21 cellular contexts compared by ENCODE assay signal in the genomic region with DNA sequence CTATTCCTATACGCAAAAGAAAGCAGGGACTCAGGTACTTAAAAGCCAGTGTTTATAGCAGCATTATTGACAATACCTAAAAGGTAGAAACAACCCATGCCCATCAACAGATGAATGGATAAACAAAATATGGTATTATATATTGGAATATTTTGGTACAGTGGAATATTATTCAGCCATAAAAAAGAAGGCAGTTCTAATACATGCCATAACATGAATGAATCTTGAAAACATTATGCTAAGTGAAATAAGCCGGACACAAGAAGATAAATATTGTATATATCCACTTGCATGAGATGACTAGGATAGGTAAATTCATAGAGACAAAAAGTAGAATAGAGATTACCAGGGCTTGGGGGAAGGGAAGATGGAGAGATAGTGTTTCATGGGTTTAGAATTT. TPM values are rescaled to one million over a fixed set of nuclear protein-coding genes. Genes with fewer than 3 reads are reported as not detected.
DNase-seq lines count a peak whose midpoint lies in the region; ATAC-seq, FAIRE-seq and TF ChIP-seq lines count a peak whose summit lies in the region.
"Had no signal": no experiment of that assay in that cellular context is flagged by ENCODE, and none has a peak within 500 bp of the region (broad histone marks: within the 10 kb centered on the region; RNA-seq: fewer than 3 reads in every experiment).

No MANE protein-coding gene starts in this region.

- H3K27ac Mint-ChIP-seq in activated naive CD4-positive, alpha-beta T cell treated with anti-CD3 and anti-CD28 coated beads, Interleukin-2, amount 50 U/mL, for 24 hours, result peak overlapping the region; percentile 76
- H3K27ac Mint-ChIP-seq: B cell; CD4-positive, CD25-positive, alpha-beta regulatory T cell; CD8-positive, alpha-beta T cell; HFFc6 had no signal

- 71% methylated on average over 2 of the region's 2 CpGs for WGBS in K562 (ENCODE audit: insufficient coverage, low coverage, missing lambda C conversion rate)

- peaks cover 48% of the 10 kb centered on the region for H3K4me1 Mint-ChIP-seq in activated naive CD4-positive, alpha-beta T cell treated with anti-CD3 and anti-CD28 coated beads, Interleukin-2, amount 50 U/mL, for 24 hours
- H3K4me1 Mint-ChIP-seq: B cell had no signal

- H3K27me3 ChIP-seq in K562 (ENCODE audit: control insufficient read depth in 2 of 2, insufficient read depth in 2 of 2, low read length in 2 of 2), result no peaks in the 10 kb centered on the region
- H3K27me3 ChIP-seq: BLaER1 had no signal

- POLR2A ChIA-PET in HEK293 (lab: Yijun Ruan, JAX) (no interaction called here), K562 (lab: Yijun Ruan, JAX) (interaction anchor here (1.2 kb wide), 1 partner anchor 10 kb away, joined by 3 read pairs; no protein-coding TSS in a partner anchor)

- no peak for DNase-seq in activated naive CD4-positive, alpha-beta T cell treated with Interleukin-2 at 50 U/mL for 16 hours
- no peak for DNase-seq in K562 (ENCODE audit: extremely low read depth in 1 of 4, low spot score in 3 of 4)
- no peak for DNase-seq in NCI-H345 treated with DMSO at 0.1 percent for 48 hours (lab: John Stamatoyannopoulos, UW; ENCODE audit: unreplicated experiment)
- DNase-seq in activated CD4-positive, alpha-beta T cell treated with anti-CD3 and anti-CD28 coated beads for 48 hours, result no peak
- DNase-seq: Caco-2; CD4-positive, CD25-positive, alpha-beta regulatory T cell; CD8-positive, alpha-beta T cell; DMS153; DND-41; GM23248; H7; HFFc6 had no signal

- BruUV-seq in K562 (replicated peaks; lab: Mats Ljungman, UMichigan), result no TSS peak

- H3K36me3 ChIP-seq in HEK293 (ENCODE audit: control insufficient read depth in 2 of 2, insufficient read depth in 1 of 2, low read length in 2 of 2), result peaks cover 0 to 2% of the 10 kb centered on the region in 2 experiments; a peak in 1 of 3 replicates
- H3K36me3 ChIP-seq in K562 (ENCODE audit: control insufficient read depth, insufficient read depth, low read length), result peaks cover 53% of the 10 kb centered on the region

- H3K9ac ChIP-seq in K562 (ENCODE audit: insufficient read depth in 1 of 2, low read depth in 2 of 2, low read length in 2 of 2), result no peak overlapping the region
- H3K9ac ChIP-seq: BLaER1, GM23248 had no signal

- CTCF ChIA-PET in HEK293 (lab: Yijun Ruan, JAX) (no interaction called here), K562 (lab: Yijun Ruan, JAX; ENCODE audit: low intra/inter-chr PET ratio) (no interaction called here)

- TF ChIP-seq EP300 in K562 (IDR thresholded peaks at IDR 0.05; ENCODE audit: low read length), result no peak

- H3K27me3 Mint-ChIP-seq in activated naive CD4-positive, alpha-beta T cell treated with anti-CD3 and anti-CD28 coated beads, Interleukin-2, amount 50 U/mL, for 24 hours, result no peaks in the 10 kb centered on the region
- H3K27me3 Mint-ChIP-seq: B cell; CD4-positive, CD25-positive, alpha-beta regulatory T cell had no signal

- intact Hi-C loops in K562 (cut with micrococcal nuclease), result no loop called here

- no peak for ATAC-seq in K562
- ATAC-seq: CD8-positive, alpha-beta T cell; HCT116 had no signal

- peaks cover 87% of the 10 kb centered on the region for H3K79me2 ChIP-seq in K562 (ENCODE audit: control insufficient read depth, insufficient read depth, low read length)

- H3K4me3 ChIP-seq in HEK293 (ENCODE audit: low read depth, low read length), result no peak overlapping the region
- H3K4me3 ChIP-seq in K562, result no peak overlapping the region
- H3K4me3 ChIP-seq: BLaER1, GM23248 had no signal

- no peaks in the 10 kb centered on the region for H3K9me3 Mint-ChIP-seq in activated naive CD4-positive, alpha-beta T cell treated with anti-CD3 and anti-CD28 coated beads, Interleukin-2, amount 50 U/mL, for 24 hours
- H3K9me3 Mint-ChIP-seq: CD4-positive, CD25-positive, alpha-beta regulatory T cell; CD8-positive, alpha-beta T cell; HFFc6 had no signal

- H3K4me3 Mint-ChIP-seq in activated naive CD4-positive, alpha-beta T cell treated with anti-CD3 and anti-CD28 coated beads, Interleukin-2, amount 50 U/mL, for 24 hours, result no peak overlapping the region
- H3K4me3 Mint-ChIP-seq: B cell; CD4-positive, CD25-positive, alpha-beta regulatory T cell; CD8-positive, alpha-beta T cell; HFFc6 had no signal

- FAIRE-seq in K562 (lab: Jason Lieb, UNC), result no peak
- FAIRE-seq: GM12892, H1 had no signal

- no peak for TF ChIP-seq POLR2A in K562 (conservative IDR thresholded peaks at IDR 0.05)

- no peak overlapping the region for H3K27ac ChIP-seq in HEK293 (ENCODE audit: extremely low read depth, low read depth, low read length)
- no peak overlapping the region for H3K27ac ChIP-seq in K562 (ENCODE audit: extremely low read depth, low read depth, low read length)
- H3K27ac ChIP-seq: 22Rv1, BLaER1, C4-2B, GM23248 had no signal

- peaks cover 14% of the 10 kb centered on the region for H3K36me3 Mint-ChIP-seq in activated naive CD4-positive, alpha-beta T cell treated with anti-CD3 and anti-CD28 coated beads, Interleukin-2, amount 50 U/mL, for 24 hours

- H4K20me1 ChIP-seq in K562 (replicated peaks; ENCODE audit: control insufficient read depth, insufficient read depth, low read length), result 0 out of 2 replicates have a peak, but pooled peaks cover 4% of the 10 kb centered on the region

- H3K4me1 ChIP-seq in HEK293 (ENCODE audit: control insufficient read depth, insufficient read depth, low read length), result no peaks in the 10 kb centered on the region
- peaks cover 0 to 6% of the 10 kb centered on the region in 2 experiments; a peak in 2 of 5 replicates for H3K4me1 ChIP-seq in K562 (replicated peaks in 1 of 2; ENCODE audit: control insufficient read depth in 2 of 2, insufficient read depth in 2 of 2, low read length in 2 of 2)

- no peak for TF ChIP-seq CTCF in HEK293 (tag by site-specific recombination; IDR thresholded peaks at IDR 0.05)
- TF ChIP-seq CTCF in K562 (IDR thresholded peaks at IDR 0.05 in 2 of 3, conservative IDR thresholded peaks at IDR 0.05 in 1 of 3; ENCODE audit: insufficient read depth in 2 of 3, low read depth in 1 of 3, low read length in 3 of 3), result no peak

- peaks cover 3% of the 10 kb centered on the region for H3K9me1 ChIP-seq in K562 (ENCODE audit: control insufficient read depth, insufficient read depth, low read length)

- in situ Hi-C loops in K562 (cut with MboI), result no loop called here

- no peak overlapping the region for H2AFZ ChIP-seq in K562 (ENCODE audit: low read depth, low read length)
- H2AFZ ChIP-seq: GM23248 had no signal

- H3K9me3 ChIP-seq in HEK293 (ENCODE audit: control insufficient read depth, insufficient read depth, low read depth, low read length) (no peaks in the 10 kb centered on the region), K562 (replicated peaks; ENCODE audit: control insufficient read depth, insufficient read depth, low read depth, low read length) (no peaks in the 10 kb centered on the region)
- H3K9me3 ChIP-seq: BLaER1, Caco-2 had no signal

- no peak overlapping the region for H3K4me2 ChIP-seq in K562 (ENCODE audit: insufficient read depth, low read length)
- H3K4me2 ChIP-seq: BLaER1 had no signal

- no peak for TF ChIP-seq RAD21 in K562 (CRISPR knock-in tag; conservative IDR thresholded peaks at IDR 0.05 in 1 of 2, IDR thresholded peaks at IDR 0.05 in 1 of 2)

TF ChIP-seq in HEK293, 187 proteins besides CTCF, POLR2A, EP300 and RAD21:
- TF ChIP-seq YY2 (tag by site-specific recombination; IDR thresholded peaks at IDR 0.05) (no peak), ZNF311 (tag by site-specific recombination; IDR thresholded peaks at IDR 0.05; ENCODE audit: borderline replicate concordance) (no peak), ZNF146 (tag by site-specific recombination; IDR thresholded peaks at IDR 0.05) (peak; percentile 91)

TF ChIP-seq in K562, 482 proteins besides CTCF, POLR2A, EP300 and RAD21:
- TF ChIP-seq HNRNPUL1 (IDR thresholded peaks at IDR 0.05; ENCODE audit: low read length) (no peak), ZNF165 (CRISPR knock-in tag; IDR thresholded peaks at IDR 0.05; ENCODE audit: borderline replicate concordance) (no peak), BCOR (IDR thresholded peaks at IDR 0.05) (0 out of 2 replicates have a peak, but pooled peaks have one; percentile 19), ZNF232 (CRISPR knock-in tag; IDR thresholded peaks at IDR 0.05) (no peak), NFE2L1 (tag; IDR thresholded peaks at IDR 0.05; ENCODE audit: borderline replicate concordance, low read depth) (no peak), KLF1 (tag; IDR thresholded peaks at IDR 0.05) (no peak), ZNF146 (CRISPR knock-in tag; IDR thresholded peaks at IDR 0.05; ENCODE audit: unreplicated experiment) (peak; percentile 82), SMAD4 (CRISPR knock-in tag; conservative IDR thresholded peaks at IDR 0.05) (no peak)
- TF ChIP-seq, protein P1, sequence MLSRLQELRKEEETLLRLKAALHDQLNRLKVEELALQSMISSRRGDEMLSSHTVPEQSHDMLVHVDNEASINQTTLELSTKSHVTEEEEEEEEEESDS (CRISPR knock-in tag; IDR thresholded peaks at IDR 0.05), result no peak

RNA-seq across cellular contexts. Expression of a gene that starts 9.2 kb away (rescaled TPM):
- 142 and 253 TPM in 2 replicates for total RNA-seq in K562 (2011; cell fraction: chromatin; rRNA removed; ENCODE audit: low replicate concordance)
- total RNA-seq in K562 (2011; cell fraction: nucleolus; rRNA removed), result 37.0 and 58.0 TPM in 2 replicates
- total RNA-seq in K562 (2011; cell fraction: nucleoplasm; rRNA removed), result 132 and 200 TPM in 2 replicates
- total RNA-seq in K562 (2014; rRNA removed) (19.1 and 20.2 TPM in 2 replicates), K562 (2014; rRNA removed; fragmentation: Illumina TruSeq; extraction: Trizol) (23.8 and 29.5 TPM in 2 replicates), K562 (2015; rRNA removed; fragmentation: Illumina TruSeq; extraction: Trizol) (25.6 and 26.1 TPM in 2 replicates), K562 (2021) (29.5 and 35.8 TPM in 2 replicates)
- polyA plus RNA-seq in K562 (2011; rRNA removed) (10.9 and 12.1 TPM in 2 replicates), K562 (2014; fragmentation: Illumina TruSeq; extraction: Trizol) (14.0 and 16.2 TPM in 2 replicates), K562 (2014; fragmentation: Nextera tagmentation; extraction: Ambion mirVana) (10 to 100 TPM in 1 of 2 experiments, 1 to 10 TPM in 1; 7.0 to 10.5 TPM), K562 (2014; rRNA removed) (9.2 and 9.8 TPM in 2 replicates)
- polyA plus RNA-seq in K562 (2011; cell fraction: cytosol; rRNA removed), result 7.1 and 12.2 TPM in 2 replicates
- polyA plus RNA-seq in K562 (2011; cell fraction: nucleus; rRNA removed), result 46.5 and 50.1 TPM in 2 replicates
- 14.7 and 30.8 TPM in 2 replicates for polyA plus RNA-seq in K562 (2012)
- polyA minus RNA-seq in K562 (2011; rRNA and poly(A)+ RNA removed), result 46.1 and 71.6 TPM in 2 replicates
- 11.2 and 13.2 TPM in 2 replicates for polyA minus RNA-seq in K562 (2011; cell fraction: cytosol; rRNA and poly(A)+ RNA removed)
- polyA minus RNA-seq in K562 (2011; cell fraction: nucleus; rRNA and poly(A)+ RNA removed), result 59.6 and 111 TPM in 2 replicates
